In genomic region chr2:207513577-207514257, GRCh38 we compare ENCODE assay signal across 9 cellular contexts. TPM values are rescaled to one million over a fixed set of nuclear protein-coding genes. Genes with fewer than 3 reads are reported as not detected.
DNase-seq lines count a peak whose midpoint lies in the region; ATAC-seq and TF ChIP-seq lines count a peak whose summit lies in the region.
"Had no signal": no experiment of that assay in that cellular context is flagged by ENCODE, and none has a peak within 500 bp of the region (broad histone marks: within the 10 kb centered on the region; RNA-seq: fewer than 3 reads in every experiment).

No MANE protein-coding gene starts in this region.

- peaks cover 24% of the 10 kb centered on the region for H3K4me1 Mint-ChIP-seq in activated T-cell treated with anti-CD3 and anti-CD28 coated beads, Interleukin-2, amount 50 U/mL, for 4 hours (ENCODE audit: low read depth)

- H3K4me3 Mint-ChIP-seq in activated T-cell treated with anti-CD3 and anti-CD28 coated beads, Interleukin-2, amount 50 U/mL, for 4 hours = no peak overlapping the region
- H3K4me3 Mint-ChIP-seq: CD4-positive, CD25-positive, alpha-beta regulatory T cell had no signal

- DNase-seq in activated T-cell treated with anti-CD3 and anti-CD28 coated beads, Interleukin-2, amount 50 U/mL, for 4 hours = no peak
- no peak for DNase-seq in activated T-cell treated with anti-CD3 and anti-CD28 coated beads for 4 hours
- peak; percentile 92 for DNase-seq in fibroblast of the conjunctiva (ENCODE audit: low read depth)
- DNase-seq in thoracic aorta (ENCODE audit: low spot score) = no peak
- no peak for DNase-seq in SIG-M5 treated with dmso at 0.1 percent for 504 hours (lab: John Stamatoyannopoulos, UW; ENCODE audit: unreplicated experiment)
- DNase-seq in WERI-Rb-1 = no peak
- DNase-seq in GM20000 (ENCODE audit: low spot score) = no peak
- DNase-seq: CD4-positive, CD25-positive, alpha-beta regulatory T cell had no signal

- H3K36me3 Mint-ChIP-seq in activated T-cell treated with anti-CD3 and anti-CD28 coated beads, Interleukin-2, amount 50 U/mL, for 4 hours (ENCODE audit: insufficient read depth) = peaks cover 2% of the 10 kb centered on the region
- H3K36me3 Mint-ChIP-seq: CD4-positive, CD25-positive, alpha-beta regulatory T cell had no signal

- ATAC-seq in activated T-cell treated with anti-CD3 and anti-CD28 coated beads, Interleukin-2, amount 50 U/mL, for 4 hours = peak; percentile 69 to 80
- peak; percentile 94 for ATAC-seq in SK-N-SH treated with all-trans-retinoic acid at 6 μM for 48 hours
- peak; percentile 68 for ATAC-seq in thoracic aorta (ENCODE audit: insufficient number of reproducible peaks, low FRiP score, low read depth)

- H3K27me3 ChIP-seq in thoracic aorta (replicated peaks; ENCODE audit: insufficient read depth) (no peaks in the 10 kb centered on the region), WERI-Rb-1 (ENCODE audit: insufficient read depth, low read depth, severe bottlenecking) (no peaks in the 10 kb centered on the region)

- no peaks in the 10 kb centered on the region for H3K27me3 Mint-ChIP-seq in activated T-cell treated with anti-CD3 and anti-CD28 coated beads, Interleukin-2, amount 50 U/mL, for 4 hours (ENCODE audit: low read depth)
- H3K27me3 Mint-ChIP-seq: CD4-positive, CD25-positive, alpha-beta regulatory T cell had no signal

- no peaks in the 10 kb centered on the region for H3K9me3 Mint-ChIP-seq in activated T-cell treated with anti-CD3 and anti-CD28 coated beads, Interleukin-2, amount 50 U/mL, for 4 hours
- H3K9me3 Mint-ChIP-seq: CD4-positive, CD25-positive, alpha-beta regulatory T cell had no signal

- no peaks in the 10 kb centered on the region for H3K9me3 ChIP-seq in thoracic aorta
- no peaks in the 10 kb centered on the region for H3K9me3 ChIP-seq in WERI-Rb-1 (ENCODE audit: severe bottlenecking)

- no peaks in the 10 kb centered on the region for H3K36me3 ChIP-seq in thoracic aorta
- H3K36me3 ChIP-seq in WERI-Rb-1 = no peaks in the 10 kb centered on the region

- TF ChIP-seq CTCF in thoracic aorta (IDR thresholded peaks at IDR 0.05) = no peak
- TF ChIP-seq CTCF in WERI-Rb-1 (IDR thresholded peaks at IDR 0.05; ENCODE audit: low read depth, low read length) = no peak
- no peak for TF ChIP-seq CTCF in GM20000 (IDR thresholded peaks at IDR 0.05; ENCODE audit: extremely low read depth, missing control alignments)

- H3K4me1 ChIP-seq in thoracic aorta (ENCODE audit: control insufficient read depth in 1 of 2, low read depth in 2 of 2) = peaks cover 0 to 20% of the 10 kb centered on the region in 2 donors

- H3K27ac ChIP-seq in thoracic aorta (peak overlapping the region; percentile 40 to 52), WERI-Rb-1 (no peak overlapping the region)

- H3K4me3 ChIP-seq in thoracic aorta = no peak overlapping the region
- H3K4me3 ChIP-seq in WERI-Rb-1 (ENCODE audit: low read depth, low read length) = no peak overlapping the region

TF ChIP-seq in SK-N-SH treated with all-trans-retinoic acid at 6 μM for 48 hours, 23 proteins besides CTCF, POLR2A, EP300 and RAD21:
- TF ChIP-seq TOX (CRISPR knock-in tag; IDR thresholded peaks at IDR 0.05; ENCODE audit: borderline replicate concordance) (peak; percentile 22; the same call in 1 of the 2 replicates), CREB5 (CRISPR knock-in tag; IDR thresholded peaks at IDR 0.05; ENCODE audit: low read depth) (no peak), GLIS3 (CRISPR knock-in tag; IDR thresholded peaks at IDR 0.05) (no peak), TCF4 (CRISPR knock-in tag; IDR thresholded peaks at IDR 0.05; ENCODE audit: borderline replicate concordance) (no peak), ZNF565 (CRISPR knock-in tag; conservative IDR thresholded peaks at IDR 0.05; ENCODE audit: low read depth) (no peak), ISL1 (CRISPR knock-in tag; IDR thresholded peaks at IDR 0.05) (0 out of 2 replicates have a peak, but pooled peaks have one; percentile 7), POU6F1 (CRISPR knock-in tag; IDR thresholded peaks at IDR 0.05; ENCODE audit: borderline replicate concordance, low read depth) (no peak), PATZ1 (CRISPR knock-in tag; IDR thresholded peaks at IDR 0.05; ENCODE audit: borderline replicate concordance) (no peak), ARNTL (CRISPR knock-in tag; IDR thresholded peaks at IDR 0.05; ENCODE audit: borderline replicate concordance, low read depth) (no peak), OSR1 (CRISPR knock-in tag; IDR thresholded peaks at IDR 0.05) (no peak), ZFP30 (CRISPR knock-in tag; IDR thresholded peaks at IDR 0.05) (no peak), ZFP3 (CRISPR knock-in tag; IDR thresholded peaks at IDR 0.05) (no peak), ESRRG (CRISPR knock-in tag; IDR thresholded peaks at IDR 0.05) (no peak), ZNF70 (CRISPR knock-in tag; IDR thresholded peaks at IDR 0.05) (no peak)

RNA-seq across cellular contexts. Expression of gene CREB1, which starts 16.0 kb away (rescaled TPM):
- total RNA-seq in activated T-cell treated with anti-CD3 and anti-CD28 coated beads, Interleukin-2, amount 50 U/mL, for 4 hours = 10 to 100 TPM; 55.2 to 71.1 (median 59.5) TPM
- total RNA-seq in thoracic aorta = 10 to 100 TPM; 37.1 to 49.0 TPM
